24 cellular contexts compared by ENCODE assay signal in genomic region chr22:28887725-28888459, GRCh38. TPM values are rescaled to one million over a fixed set of nuclear protein-coding genes. Genes with fewer than 3 reads are reported as not detected.
DNase-seq lines count a peak whose midpoint lies in the region; ATAC-seq and TF ChIP-seq lines count a peak whose summit lies in the region.
"Had no signal": no experiment of that assay in that cellular context is flagged by ENCODE, and none has a peak within 500 bp of the region (broad histone marks: within the 10 kb centered on the region; RNA-seq: fewer than 3 reads in every experiment).

No MANE protein-coding gene starts in this region.

- H3K9me2 ChIP-seq in Loucy (replicated peaks; ENCODE audit: low read depth, low read length) (no peaks in the 10 kb centered on the region), hepatocyte (replicated peaks; ENCODE audit: insufficient read depth) (no peaks in the 10 kb centered on the region)

- H3K36me3 ChIP-seq in Loucy (ENCODE audit: insufficient read depth, low read length) (no peaks in the 10 kb centered on the region), hepatocyte (replicated peaks; ENCODE audit: insufficient read depth, low read depth) (no peaks in the 10 kb centered on the region), subcutaneous abdominal adipose tissue (ENCODE audit: control insufficient read depth in 5 of 5, insufficient read depth in 5 of 5, low read length in 5 of 5) (no peaks in the 10 kb centered on the region)
- H3K36me3 ChIP-seq: Peyer's patch had no signal

- peak overlapping the region; percentile 37 for H3K9ac ChIP-seq in Loucy (ENCODE audit: low read depth, low read length, poor library complexity, severe bottlenecking)
- H3K9ac ChIP-seq in subcutaneous abdominal adipose tissue (ENCODE audit: low read length in 5 of 5) = peak overlapping the region in 1 of 5 donors; percentile 70

- H3K27ac ChIP-seq in VCaP (peak overlapping the region; percentile 76), hepatocyte (no peak overlapping the region), subcutaneous abdominal adipose tissue (ENCODE audit: low read depth, low read length) (peak overlapping the region; percentile 26)
- H3K27ac ChIP-seq: C4-2B, Peyer's patch had no signal

- H3K4me1 ChIP-seq in Loucy (ENCODE audit: insufficient read depth, low read length, poor library complexity, severe bottlenecking) (peaks cover 69% of the 10 kb centered on the region), hepatocyte (ENCODE audit: insufficient read depth) (peaks cover 30% of the 10 kb centered on the region), subcutaneous abdominal adipose tissue (ENCODE audit: control insufficient read depth in 5 of 5, insufficient read depth in 5 of 5, low read length in 5 of 5) (peaks cover 4 to 40% (median 21%) of the 10 kb centered on the region in 5 donors)

- H3K4me3 ChIP-seq in Loucy (ENCODE audit: low read length, poor library complexity, severe bottlenecking) = peak overlapping the region; percentile 37
- H3K4me3 ChIP-seq in hepatocyte = no peak overlapping the region
- no peak overlapping the region for H3K4me3 ChIP-seq in subcutaneous abdominal adipose tissue (ENCODE audit: low read depth in 1 of 5, low read length in 5 of 5)
- H3K4me3 ChIP-seq: Peyer's patch had no signal

- H3K27ac Mint-ChIP-seq in HFFc6 = no peak overlapping the region
- H3K27ac Mint-ChIP-seq: B cell; CD8-positive, alpha-beta T cell had no signal

- H4K20me1 ChIP-seq in Loucy (ENCODE audit: insufficient read depth, low read length, poor library complexity, severe bottlenecking) = peaks cover 57% of the 10 kb centered on the region
- H4K20me1 ChIP-seq in hepatocyte (ENCODE audit: insufficient read depth, poor library complexity, severe bottlenecking) = peaks cover 21% of the 10 kb centered on the region

- no peaks in the 10 kb centered on the region for H3F3A ChIP-seq in Loucy (ENCODE audit: low read depth)

- no peak for TF ChIP-seq CTCF in Loucy (conservative IDR thresholded peaks at IDR 0.05; ENCODE audit: low read length)
- TF ChIP-seq CTCF in VCaP (conservative IDR thresholded peaks at IDR 0.05) = no peak
- TF ChIP-seq CTCF in hepatocyte (IDR thresholded peaks at IDR 0.05; ENCODE audit: poor library complexity) = no peak
- no peak for TF ChIP-seq CTCF in HFFc6 (IDR thresholded peaks at IDR 0.05)

- H3K27me3 ChIP-seq in Loucy (ENCODE audit: insufficient read depth, low read length, poor library complexity, severe bottlenecking) (no peaks in the 10 kb centered on the region), hepatocyte (no peaks in the 10 kb centered on the region), subcutaneous abdominal adipose tissue (ENCODE audit: control insufficient read depth in 5 of 5, insufficient read depth in 4 of 5, low read length in 5 of 5) (no peaks in the 10 kb centered on the region)
- H3K27me3 ChIP-seq: Peyer's patch had no signal

- H3K9me3 Mint-ChIP-seq in HFFc6 = no peaks in the 10 kb centered on the region
- H3K9me3 Mint-ChIP-seq: CD8-positive, alpha-beta T cell had no signal

- H3K4me2 ChIP-seq in Loucy (ENCODE audit: low read depth, low read length, poor library complexity, severe bottlenecking) (peak overlapping the region; percentile 96), hepatocyte (peak overlapping the region; percentile 95)

- H3K4me1 Mint-ChIP-seq in HFFc6 (ENCODE audit: low read depth) = peaks cover 16% of the 10 kb centered on the region

- WGBS in hepatocyte (ENCODE audit: low lambda C conversion rate, missing lambda C conversion rate) = 50% methylated on average over 4 of the region's 4 CpGs

- peaks cover 4% of the 10 kb centered on the region; the same call in 1 of the 2 replicates for H3K27me3 Mint-ChIP-seq in HFFc6 (ENCODE audit: insufficient read depth)

- ATAC-seq in GM18517 (IDR thresholded peaks at IDR 0.05; ENCODE audit: unreplicated experiment) (no peak), HG03095 (IDR thresholded peaks at IDR 0.05; ENCODE audit: unreplicated experiment) (no peak)
- ATAC-seq: CD8-positive, alpha-beta T cell had no signal

- H3K4me3 Mint-ChIP-seq in HFFc6 = no peak overlapping the region
- H3K4me3 Mint-ChIP-seq: B cell; CD8-positive, alpha-beta T cell had no signal

- H3K79me2 ChIP-seq in Loucy (ENCODE audit: insufficient read depth, low read length) (peaks cover 83% of the 10 kb centered on the region), hepatocyte (peaks cover 78% of the 10 kb centered on the region)

- DNase-seq in hepatocyte (ENCODE audit: low spot score) = no peak
- DNase-seq in HFFc6 = no peak
- DNase-seq: Calu3; CD8-positive, alpha-beta T cell; DMS153; IMR-90; KG1; MM.1S; NCI-H1048; NCI-H1417; NCI-H1694; NCI-H2029 treated with DMSO at 0.1 percent for 48 hours; NCI-H446 treated with DMSO at 0.1 percent for 48 hours; NCI-H526; NCI-H82; Peyer's patch; SHP77 treated with DMSO at 0.1 percent for 48 hours had no signal

- no peaks in the 10 kb centered on the region for H3K36me3 Mint-ChIP-seq in HFFc6 (ENCODE audit: low read depth)
- H3K36me3 Mint-ChIP-seq: CD8-positive, alpha-beta T cell had no signal

- H3K9me3 ChIP-seq in Loucy (ENCODE audit: insufficient read depth, low read depth, low read length) (no peaks in the 10 kb centered on the region), hepatocyte (ENCODE audit: low read depth) (no peaks in the 10 kb centered on the region), subcutaneous abdominal adipose tissue (ENCODE audit: control insufficient read depth in 5 of 5, low read length in 5 of 5) (no peaks in the 10 kb centered on the region)
- H3K9me3 ChIP-seq: Peyer's patch had no signal

- H2AFZ ChIP-seq in Loucy (ENCODE audit: low read length) (no peak overlapping the region), hepatocyte (no peak overlapping the region)

RNA-seq across cellular contexts. Expression of gene ZNRF3, which starts 4.5 kb away (rescaled TPM):
- total RNA-seq in hepatocyte = 7.9 and 8.9 TPM in 2 replicates
- 12.8 and 14.7 TPM in 2 replicates for polyA plus RNA-seq in hepatocyte
- total RNA-seq in HFFc6 (2021; fragmentation: NEBNext Ultra II Directional; extraction: Animal tissue kit (Norgen Biotek cat#: 25700)) = 1 to 10 TPM; 3.3 to 4.7 (median 3.6) TPM
